Comparison of ENCODE assay signal across 21 cellular contexts in genomic region chr6:156509496-156509895, GRCh38.
"Had no signal": no experiment of that assay in that cellular context is flagged by ENCODE, and none has a peak within 500 bp of the region (broad histone marks: within the 10 kb centered on the region; RNA-seq: fewer than 3 reads in every experiment).

No MANE protein-coding gene starts in this region.

- DNase-seq: colonic mucosa; cortex of kidney; effector CD8-positive, alpha-beta T cell; endodermal cell; erythroblast; heart left ventricle; hippocampal formation; left cardiac atrium; left lung; left ventricle myocardium superior; lower lobe of right lung; mesenchymal stem cell; mucosa of descending colon had no signal

- H3K4me3 ChIP-seq: colonic mucosa, gastroesophageal sphincter, heart left ventricle, left lung, lower lobe of right lung, mucosa of descending colon had no signal

- FAIRE-seq: endometrium, frontal cortex, islet of Langerhans, keratinocyte had no signal

- H3K4me1 ChIP-seq: colonic mucosa, foreskin keratinocyte, gastroesophageal sphincter, left lung, lower lobe of right lung had no signal

- H3K27ac ChIP-seq: colonic mucosa, epithelial cell of prostate, foreskin keratinocyte, gastroesophageal sphincter, heart left ventricle, left lung, lower lobe of right lung had no signal

- H3K36me3 ChIP-seq: colonic mucosa, gastroesophageal sphincter, heart left ventricle, left lung, lower lobe of right lung had no signal

- ATAC-seq: esophagus mucosa, gastroesophageal sphincter, heart left ventricle, left cardiac atrium, left lung, left ventricle myocardium superior, lower lobe of right lung, mucosa of descending colon had no signal

- H3K9me3 ChIP-seq: colonic mucosa, gastroesophageal sphincter, heart left ventricle, left lung, lower lobe of right lung, mucosa of descending colon had no signal

- H3K27me3 ChIP-seq: colonic mucosa, gastroesophageal sphincter, heart left ventricle, left lung had no signal
